ENCODE assay signal across 22 cellular contexts in genomic region chr6:160327981-160328380, GRCh38. TPM values are rescaled to one million over a fixed set of nuclear protein-coding genes. Genes with fewer than 3 reads are reported as not detected.
A peak's percentile ranks its signal among the peaks of the same experiment; 100 is the strongest.
DNase-seq lines count a peak whose midpoint lies in the region; ATAC-seq and TF ChIP-seq lines count a peak whose summit lies in the region.
"Had no signal": no experiment of that assay in that cellular context is flagged by ENCODE, and none has a peak within 500 bp of the region (broad histone marks: within the 10 kb centered on the region; RNA-seq: fewer than 3 reads in every experiment).

No MANE protein-coding gene starts in this region.

- DNase-seq in GM23338 (ENCODE audit: low spot score) (no peak), ascending aorta (ENCODE audit: low spot score in 2 of 2) (no peak), kidney tubule cell (ENCODE audit: low spot score) (peak; percentile 16), thoracic aorta (ENCODE audit: low spot score) (no peak), sciatic nerve (ENCODE audit: low spot score) (no peak)
- DNase-seq: CD4-positive, alpha-beta T cell; IMR-90; KG1; MM.1S; NCI-H2029; NCI-H446; NCI-H524 treated with DMSO at 0.1 percent for 48 hours; NCI-H82; NK-92 treated with Interleukin-12 subunit alpha and Interleukin-12 subunit beta, amount 100 ng/mL, for 24 hours; PC-3; SJCRH30 had no signal

- no peaks in the 10 kb centered on the region for H3K79me2 ChIP-seq in GM23338 (replicated peaks; ENCODE audit: insufficient read depth)

- H3K9me3 ChIP-seq in ascending aorta (no peaks in the 10 kb centered on the region), thoracic aorta (no peaks in the 10 kb centered on the region)
- H3K9me3 ChIP-seq: BLaER1 treated with 17β-estradiol and CSF1 and Interleukin-3, amounts not matched to agents 10 nM and 100 nM; SJCRH30 had no signal

- no peaks in the 10 kb centered on the region for H3K36me3 Mint-ChIP-seq in GM23338 (ENCODE audit: low read depth)

- H3K27ac ChIP-seq in GM23338 (ENCODE audit: low read depth), result no peak overlapping the region
- H3K27ac ChIP-seq in ascending aorta, result peak overlapping the region; percentile 79 to 91
- peak overlapping the region; percentile 86 to 88 for H3K27ac ChIP-seq in thoracic aorta
- H3K27ac ChIP-seq: BLaER1 treated with 17β-estradiol and CSF1 and Interleukin-3, amounts not matched to agents 10 nM and 100 nM; SJCRH30 had no signal

- H3K36me3 ChIP-seq in GM23338 (ENCODE audit: insufficient read depth) (no peaks in the 10 kb centered on the region), ascending aorta (no peaks in the 10 kb centered on the region), thoracic aorta (no peaks in the 10 kb centered on the region)
- H3K36me3 ChIP-seq: BLaER1 treated with 17β-estradiol and CSF1 and Interleukin-3, amounts not matched to agents 10 nM and 100 nM; SJCRH30 had no signal

- peak overlapping the region; percentile 38; the same call in 1 of the 2 replicates for H2AFZ ChIP-seq in GM23338

- no peak overlapping the region for H3K4me2 ChIP-seq in GM23338
- H3K4me2 ChIP-seq: BLaER1 treated with 17β-estradiol and CSF1 and Interleukin-3, amounts not matched to agents 10 nM and 100 nM had no signal

- H4K20me1 ChIP-seq in GM23338 (replicated peaks; ENCODE audit: insufficient read depth), result no peaks in the 10 kb centered on the region
- H4K20me1 ChIP-seq: BLaER1 treated with 17β-estradiol and CSF1 and Interleukin-3, amounts not matched to agents 10 nM and 100 nM had no signal

- no peak overlapping the region for H3K4me3 Mint-ChIP-seq in GM23338
- H3K4me3 Mint-ChIP-seq: CD4-positive, alpha-beta T cell had no signal

- intact Hi-C loops in ascending aorta (cut with DNase I), result loop anchor here (2.0 kb wide), 1 partner anchor 21 kb away; the partner anchor contains the start of gene SLC22A3
- intact Hi-C loops in sciatic nerve (cut with DNase I), result no loop called here

- H3K27me3 Mint-ChIP-seq in GM23338 (ENCODE audit: insufficient read depth, low read depth, poor library complexity), result peaks cover 3% of the 10 kb centered on the region

- H3K9me3 Mint-ChIP-seq in GM23338, result peaks cover 3% of the 10 kb centered on the region; the same call in 2 of the 3 replicates
- H3K9me3 Mint-ChIP-seq: CD4-positive, alpha-beta T cell had no signal

- H3K9me2 ChIP-seq in GM23338 (ENCODE audit: insufficient read depth), result 0 out of 2 replicates have a peak, but pooled peaks cover 6% of the 10 kb centered on the region

- no peak for ATAC-seq in GM23338
- no peak for ATAC-seq in thoracic aorta (ENCODE audit: insufficient number of reproducible peaks, low FRiP score, low read depth)
- ATAC-seq in GM18870 (IDR thresholded peaks at IDR 0.05; ENCODE audit: unreplicated experiment), result no peak
- ATAC-seq in GM19463 (IDR thresholded peaks at IDR 0.05; ENCODE audit: unreplicated experiment), result no peak
- no peak for ATAC-seq in sciatic nerve
- ATAC-seq: HCT116, PC-3, Right ventricle myocardium inferior had no signal

- H3K4me1 ChIP-seq in GM23338 (ENCODE audit: insufficient read depth) (no peaks in the 10 kb centered on the region), ascending aorta (peaks cover 6 to 22% of the 10 kb centered on the region in 2 donors), thoracic aorta (ENCODE audit: control insufficient read depth in 1 of 2, low read depth in 2 of 2) (peaks cover 21 to 52% of the 10 kb centered on the region in 2 donors)
- H3K4me1 ChIP-seq: SJCRH30 had no signal

- H3K27me3 ChIP-seq in GM23338 (ENCODE audit: insufficient read depth) (no peaks in the 10 kb centered on the region), ascending aorta (no peaks in the 10 kb centered on the region), thoracic aorta (replicated peaks; ENCODE audit: insufficient read depth) (no peaks in the 10 kb centered on the region)
- H3K27me3 ChIP-seq: BLaER1 treated with 17β-estradiol and CSF1 and Interleukin-3, amounts not matched to agents 10 nM and 100 nM had no signal

- H3F3A ChIP-seq in GM23338 (replicated peaks; ENCODE audit: low read depth), result no peaks in the 10 kb centered on the region

- H3K27ac Mint-ChIP-seq in GM23338, result no peak overlapping the region
- H3K27ac Mint-ChIP-seq: CD4-positive, alpha-beta T cell had no signal

- no peak for TF ChIP-seq CTCF in GM23338 (conservative IDR thresholded peaks at IDR 0.05; ENCODE audit: low read depth in 2 of 2)
- TF ChIP-seq CTCF in ascending aorta (IDR thresholded peaks at IDR 0.05), result no peak
- TF ChIP-seq CTCF in thoracic aorta (IDR thresholded peaks at IDR 0.05), result no peak

- no peaks in the 10 kb centered on the region; the same call in 2 of the 3 replicates for H3K4me1 Mint-ChIP-seq in GM23338

- H3K4me3 ChIP-seq in GM23338, result no peak overlapping the region
- no peak overlapping the region for H3K4me3 ChIP-seq in ascending aorta
- no peak overlapping the region for H3K4me3 ChIP-seq in thoracic aorta
- H3K4me3 ChIP-seq: BLaER1 treated with 17β-estradiol and CSF1 and Interleukin-3, amounts not matched to agents 10 nM and 100 nM; SJCRH30 had no signal

TF ChIP-seq in GM23338, 12 proteins besides CTCF, POLR2A, EP300 and RAD21 (continues in another document):
- no peak for TF ChIP-seq EZH2 (IDR thresholded peaks at IDR 0.05; ENCODE audit: low read depth, unreplicated experiment)
- no peak for TF ChIP-seq JUNB (IDR thresholded peaks at IDR 0.05; ENCODE audit: unreplicated experiment)
- TF ChIP-seq ETS1 (IDR thresholded peaks at IDR 0.05), result no peak
- TF ChIP-seq ZNF462 (CRISPR knock-in tag; IDR thresholded peaks at IDR 0.05), result no peak
- no peak for TF ChIP-seq POLR2AphosphoS5 (IDR thresholded peaks at IDR 0.05; ENCODE audit: low read depth)

RNA-seq across cellular contexts. Expression of gene SLC22A3, which starts 20.2 kb away (rescaled TPM):
- total RNA-seq in GM23338 (2014; rRNA removed; shearing (Covaris generic)), result 2.4 and 3.2 TPM in 2 replicates
- 0.61 and 0.78 TPM in 2 replicates for polyA plus RNA-seq in GM23338 (2016; fragmentation: Nextera tagmentation; extraction: Ambion mirVana)
- total RNA-seq in ascending aorta (29.6 TPM), thoracic aorta (100 to 1,000 TPM in 1 of 2 donors, 10 to 100 TPM in 1; 91.5 to 144 TPM), sciatic nerve (189 TPM)
- total RNA-seq: CD4-positive, alpha-beta T cell; H4; IMR-90; SJCRH30 had no signal
- polyA plus RNA-seq: IMR-90 had no signal
